Comparison of ENCODE assay signal across 8 cellular contexts in the genomic region with DNA sequence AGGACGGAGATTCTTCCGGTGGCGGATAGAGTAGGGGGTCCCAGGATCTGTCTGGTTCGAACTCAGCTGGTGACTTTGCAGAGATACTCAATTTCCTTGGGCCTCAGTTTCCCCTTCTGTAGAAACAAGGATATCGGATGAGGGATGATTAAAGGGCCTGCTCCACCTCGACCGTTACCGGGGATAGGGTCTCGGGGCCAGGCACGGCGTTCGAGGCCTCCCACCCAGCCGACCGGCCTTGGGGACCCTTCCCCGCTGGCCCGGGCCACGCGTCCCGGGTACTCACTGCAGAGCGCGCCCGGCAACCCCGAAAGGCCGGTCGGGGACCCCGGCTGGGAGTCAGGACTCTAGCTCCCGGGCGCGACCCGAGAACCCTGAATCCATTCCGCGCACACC. TPM values are rescaled to one million over a fixed set of nuclear protein-coding genes. Genes with fewer than 3 reads are reported as not detected.
A peak's percentile ranks its signal among the peaks of the same experiment; 100 is the strongest.
DNase-seq lines count a peak whose midpoint lies in the region; ATAC-seq and TF ChIP-seq lines count a peak whose summit lies in the region.

No MANE protein-coding gene starts in this region.

- peaks cover 30 to 36% of the 10 kb centered on the region in 2 donors for H3K4me1 ChIP-seq in mucosa of rectum (ENCODE audit: control insufficient read depth in 2 of 2, insufficient read depth in 2 of 2, low read length in 2 of 2)

- H3K9me3 Mint-ChIP-seq in brain: peaks cover 0 to 5% (median 0%) of the 10 kb centered on the region in 5 experiments

- DNase-seq in AG09309 (ENCODE audit: low read depth) (no peak), NOMO-1 treated with DMSO at 0.1 percent for 48 hours (lab: John Stamatoyannopoulos, UW; ENCODE audit: unreplicated experiment) (no peak), NCI-H187 treated with DMSO at 0.1 percent for 48 hours (lab: John Stamatoyannopoulos, UW) (no peak), cerebellar nuclear complex (lab: John Stamatoyannopoulos, UW) (no peak)

- peaks cover 10% of the 10 kb centered on the region for H3K27me3 Mint-ChIP-seq in brain

- peak overlapping the region; percentile 99 for H3K9ac ChIP-seq in mucosa of rectum (ENCODE audit: low read depth in 1 of 2, low read length in 2 of 2)

- peaks cover 49% of the 10 kb centered on the region for H3K36me3 Mint-ChIP-seq in brain

- peak overlapping the region; percentile 91 to 98 (median 92) for H3K4me3 Mint-ChIP-seq in brain

- H3K4me3 ChIP-seq in AG09309 (ENCODE audit: control insufficient read depth, low read depth, low read length) (peak overlapping the region; percentile 86), mucosa of rectum (ENCODE audit: low read length in 2 of 2) (peak overlapping the region; percentile 95 to 96)

- TF ChIP-seq CTCF in AG09309 (IDR thresholded peaks at IDR 0.05; ENCODE audit: control insufficient read depth, insufficient read depth, low read depth, low read length, missing control alignments) (no peak), brain (conservative IDR thresholded peaks at IDR 0.05) (no peak)

- H3K27ac Mint-ChIP-seq in brain: peak overlapping the region; percentile 99 to 100 (median 100)

- ATAC-seq in HG02571 (IDR thresholded peaks at IDR 0.05; ENCODE audit: unreplicated experiment) (peak; percentile 21), HG02938 (IDR thresholded peaks at IDR 0.05; ENCODE audit: unreplicated experiment) (no peak)

- no peaks in the 10 kb centered on the region for H3K9me3 ChIP-seq in mucosa of rectum (ENCODE audit: control insufficient read depth in 2 of 2, low read length in 2 of 2)

- peak overlapping the region; percentile 98 for H3K27ac ChIP-seq in mucosa of rectum (ENCODE audit: low read depth in 2 of 2, low read length in 2 of 2)

- H3K4me1 Mint-ChIP-seq in brain: peaks cover 47% of the 10 kb centered on the region

- peaks cover 6 to 26% of the 10 kb centered on the region in 2 donors for H3K36me3 ChIP-seq in mucosa of rectum (ENCODE audit: control insufficient read depth in 2 of 2, insufficient read depth in 2 of 2, low read length in 2 of 2)

- no peaks in the 10 kb centered on the region for H3K27me3 ChIP-seq in mucosa of rectum (ENCODE audit: control insufficient read depth in 2 of 2, insufficient read depth in 2 of 2, low read length in 2 of 2)

RNA-seq across cellular contexts. Expression of a gene that starts 0.3 kb away (rescaled TPM):
- polyA plus RNA-seq in brain (ENCODE audit: insufficient read depth, low read depth, low replicate concordance): 20.4 TPM

RNA-seq across cellular contexts. Expression of a gene that starts 0.6 kb away (rescaled TPM):
- 173 TPM for polyA plus RNA-seq in brain (ENCODE audit: insufficient read depth, low read depth, low replicate concordance)

RNA-seq across cellular contexts. Expression of a gene that starts 39.0 kb away (rescaled TPM):
- 20.4 TPM for polyA plus RNA-seq in brain (ENCODE audit: insufficient read depth, low read depth, low replicate concordance)

RNA-seq across cellular contexts. Expression of a gene that starts 48.0 kb away (rescaled TPM):
- 6.5 TPM for polyA plus RNA-seq in brain (ENCODE audit: insufficient read depth, low read depth, low replicate concordance)
